18 cellular contexts compared by ENCODE assay signal in genomic region chr6:167710521-167710920, GRCh38.
DNase-seq lines count a peak whose midpoint lies in the region; ATAC-seq, FAIRE-seq and TF ChIP-seq lines count a peak whose summit lies in the region.
"Had no signal": no experiment of that assay in that cellular context is flagged by ENCODE, and none has a peak within 500 bp of the region (broad histone marks: within the 10 kb centered on the region; RNA-seq: fewer than 3 reads in every experiment).

No MANE protein-coding gene starts in this region.

- H3K36me3 ChIP-seq in neural progenitor cell = no peaks in the 10 kb centered on the region
- H3K36me3 ChIP-seq: BLaER1 treated with 17β-estradiol and CSF1 and Interleukin-3, amounts not matched to agents 10 nM and 100 nM had no signal

- no peaks in the 10 kb centered on the region for H3K9me3 Mint-ChIP-seq in activated CD8-positive, alpha-beta memory T cell treated with anti-CD3 and anti-CD28 coated beads, Interleukin-2, amount 10 ng/mL, durations not matched to agents 7 days and 5 days (ENCODE audit: low read depth)
- H3K9me3 Mint-ChIP-seq in endothelial cell (ENCODE audit: unreplicated experiment) (no peaks in the 10 kb centered on the region), neural progenitor cell (peaks cover 3% of the 10 kb centered on the region)

- no peak overlapping the region for H2AFZ ChIP-seq in neural progenitor cell (replicated peaks)

- peaks cover 6% of the 10 kb centered on the region for H3K4me1 ChIP-seq in neural progenitor cell

- no peak overlapping the region for H3K4me2 ChIP-seq in neural progenitor cell
- H3K4me2 ChIP-seq: BLaER1 treated with 17β-estradiol and CSF1 and Interleukin-3, amounts not matched to agents 10 nM and 100 nM had no signal

- H3K79me2 ChIP-seq in neural progenitor cell (ENCODE audit: low read depth) = no peaks in the 10 kb centered on the region

- no peaks in the 10 kb centered on the region for H4K20me1 ChIP-seq in neural progenitor cell (ENCODE audit: low read depth)
- H4K20me1 ChIP-seq: BLaER1 treated with 17β-estradiol and CSF1 and Interleukin-3, amounts not matched to agents 10 nM and 100 nM had no signal

- H3K27me3 ChIP-seq in neural progenitor cell = no peaks in the 10 kb centered on the region

- H3K36me3 Mint-ChIP-seq in activated CD8-positive, alpha-beta memory T cell treated with anti-CD3 and anti-CD28 coated beads, Interleukin-2, amount 10 ng/mL, durations not matched to agents 7 days and 5 days = no peaks in the 10 kb centered on the region
- H3K36me3 Mint-ChIP-seq in endothelial cell (ENCODE audit: low read depth, unreplicated experiment) = no peaks in the 10 kb centered on the region
- no peaks in the 10 kb centered on the region for H3K36me3 Mint-ChIP-seq in neural progenitor cell
- H3K36me3 Mint-ChIP-seq: CD4-positive, CD25-positive, alpha-beta regulatory T cell had no signal

- peaks cover 11% of the 10 kb centered on the region for H3K4me1 Mint-ChIP-seq in activated CD8-positive, alpha-beta memory T cell treated with anti-CD3 and anti-CD28 coated beads, Interleukin-2, amount 10 ng/mL, durations not matched to agents 7 days and 5 days
- peaks cover 53% of the 10 kb centered on the region for H3K4me1 Mint-ChIP-seq in endothelial cell (ENCODE audit: unreplicated experiment)
- peaks cover 40% of the 10 kb centered on the region for H3K4me1 Mint-ChIP-seq in neural progenitor cell

- H3K27me3 Mint-ChIP-seq in activated CD8-positive, alpha-beta memory T cell treated with anti-CD3 and anti-CD28 coated beads, Interleukin-2, amount 10 ng/mL, durations not matched to agents 7 days and 5 days = peaks cover 74% of the 10 kb centered on the region
- H3K27me3 Mint-ChIP-seq in endothelial cell (ENCODE audit: unreplicated experiment) (peaks cover 3% of the 10 kb centered on the region), neural progenitor cell (ENCODE audit: insufficient read depth, low read depth) (peaks cover 9% of the 10 kb centered on the region)

- no peak for ATAC-seq in activated CD8-positive, alpha-beta memory T cell treated with anti-CD3 and anti-CD28 coated beads, Interleukin-2, amount 10 ng/mL, durations not matched to agents 7 days and 5 days
- ATAC-seq in GM19324 (IDR thresholded peaks at IDR 0.05; ENCODE audit: low FRiP score, unreplicated experiment) = no peak
- ATAC-seq: GM12878 had no signal

- no peak for FAIRE-seq in D721Med (lab: Jason Lieb, UNC)
- FAIRE-seq: GM12878, GM18507 had no signal

- peak; percentile 29 for DNase-seq in activated CD8-positive, alpha-beta memory T cell treated with anti-CD3 and anti-CD28 coated beads, Interleukin-2, amount 10 ng/mL, durations not matched to agents 7 days and 5 days
- no peak for DNase-seq in activated CD8-positive, alpha-beta memory T cell treated with anti-CD3 and anti-CD28 coated beads, Interleukin-2, amount 50 U/mL, for 48 hours
- DNase-seq in endothelial cell (ENCODE audit: low spot score) (no peak), neural progenitor cell (ENCODE audit: low spot score) (no peak), NCI-H2227 (lab: John Stamatoyannopoulos, UW; ENCODE audit: unreplicated experiment) (no peak), D721Med (ENCODE audit: insufficient read length, low spot score) (no peak)
- DNase-seq: ACHN; Calu3; CD4-positive, CD25-positive, alpha-beta regulatory T cell; DMS79; GOT3; HCEC 1CT; HFFc6 had no signal

- no peak overlapping the region for H3K4me3 Mint-ChIP-seq in activated CD8-positive, alpha-beta memory T cell treated with anti-CD3 and anti-CD28 coated beads, Interleukin-2, amount 10 ng/mL, durations not matched to agents 7 days and 5 days
- H3K4me3 Mint-ChIP-seq in endothelial cell (ENCODE audit: unreplicated experiment) (peak overlapping the region; percentile 14), neural progenitor cell (no peak overlapping the region)
- H3K4me3 Mint-ChIP-seq: CD4-positive, CD25-positive, alpha-beta regulatory T cell; HFFc6 had no signal

- no peak overlapping the region for H3K27ac ChIP-seq in neural progenitor cell
- H3K27ac ChIP-seq: BLaER1 treated with 17β-estradiol and CSF1 and Interleukin-3, amounts not matched to agents 10 nM and 100 nM; HL-60 had no signal

- no peak overlapping the region for H3K4me3 ChIP-seq in neural progenitor cell
- H3K4me3 ChIP-seq: BLaER1 treated with 17β-estradiol and CSF1 and Interleukin-3, amounts not matched to agents 10 nM and 100 nM; GM12878 had no signal

- CTCF ChIA-PET in activated CD8-positive, alpha-beta memory T cell treated with anti-CD3 and anti-CD28 coated beads, Interleukin-2, amount 10 ng/mL, durations not matched to agents 7 days and 5 days (lab: Charles Lee) = interaction anchor here (1.3 kb wide), 1 partner anchor 8 kb away, joined by 3 read pairs; no protein-coding TSS in a partner anchor

- H3K9ac ChIP-seq in neural progenitor cell = no peak overlapping the region
- H3K9ac ChIP-seq: BLaER1 treated with 17β-estradiol and CSF1 and Interleukin-3, amounts not matched to agents 10 nM and 100 nM had no signal

- TF ChIP-seq CTCF in endothelial cell (IDR thresholded peaks at IDR 0.05; ENCODE audit: unreplicated experiment) = no peak
- TF ChIP-seq CTCF in neural progenitor cell (IDR thresholded peaks at IDR 0.05) = no peak
- TF ChIP-seq CTCF in D721Med (IDR thresholded peaks at IDR 0.05; ENCODE audit: insufficient read depth, missing control alignments) = no peak

- no peak overlapping the region for H3K27ac Mint-ChIP-seq in activated CD8-positive, alpha-beta memory T cell treated with anti-CD3 and anti-CD28 coated beads, Interleukin-2, amount 10 ng/mL, durations not matched to agents 7 days and 5 days
- no peak overlapping the region for H3K27ac Mint-ChIP-seq in endothelial cell (ENCODE audit: unreplicated experiment)
- H3K27ac Mint-ChIP-seq in neural progenitor cell = peak overlapping the region; percentile 18
- H3K27ac Mint-ChIP-seq: CD4-positive, CD25-positive, alpha-beta regulatory T cell; HFFc6 had no signal

- H3K9me3 ChIP-seq in neural progenitor cell (ENCODE audit: low read depth) = no peaks in the 10 kb centered on the region
- H3K9me3 ChIP-seq: BLaER1 treated with 17β-estradiol and CSF1 and Interleukin-3, amounts not matched to agents 10 nM and 100 nM had no signal

- no peaks in the 10 kb centered on the region for H3F3A ChIP-seq in neural progenitor cell (ENCODE audit: low read depth)
